Comparison of ENCODE assay signal across 9 cellular contexts in the genomic region with DNA sequence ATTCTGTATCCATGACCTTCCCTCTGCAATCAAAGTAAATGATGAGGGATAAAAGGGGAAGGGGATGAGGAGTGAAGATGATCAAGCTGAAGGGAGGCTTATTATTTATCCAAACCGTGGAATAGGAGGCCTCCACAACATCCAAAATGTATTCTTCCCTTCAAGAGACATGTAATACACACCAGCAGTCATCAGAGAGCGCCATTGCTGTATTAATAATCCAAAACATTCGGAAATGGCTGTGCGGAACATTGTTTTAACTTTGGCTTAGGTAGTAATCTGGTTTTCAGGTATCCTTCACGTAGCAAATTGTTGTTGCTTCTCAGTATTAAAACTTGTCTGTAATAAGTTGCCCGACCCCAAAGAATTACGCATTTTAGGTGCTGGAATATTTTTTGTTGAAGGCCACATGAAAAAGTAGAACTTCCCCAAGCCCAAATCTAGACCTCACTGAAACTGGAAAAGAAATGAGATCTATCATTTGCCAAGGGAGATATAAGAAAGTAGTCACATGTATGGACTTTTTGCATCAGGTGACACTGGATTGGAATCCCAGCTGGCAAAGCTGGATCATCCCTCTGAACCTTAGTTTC. TPM values are rescaled to one million over a fixed set of nuclear protein-coding genes. Genes with fewer than 3 reads are reported as not detected.
A peak's percentile ranks its signal among the peaks of the same experiment; 100 is the strongest.
DNase-seq lines count a peak whose midpoint lies in the region; ATAC-seq, FAIRE-seq and TF ChIP-seq lines count a peak whose summit lies in the region.
"Had no signal": no experiment of that assay in that cellular context is flagged by ENCODE, and none has a peak within 500 bp of the region (broad histone marks: within the 10 kb centered on the region; RNA-seq: fewer than 3 reads in every experiment).

No MANE protein-coding gene starts in this region.

- peak; percentile 82 for FAIRE-seq in K562 (lab: Jason Lieb, UNC)
- FAIRE-seq: G401.6 had no signal

- TF ChIP-seq RAD21 in K562 (CRISPR knock-in tag; conservative IDR thresholded peaks at IDR 0.05 in 1 of 2, IDR thresholded peaks at IDR 0.05 in 1 of 2), result peak; percentile 97 to 98

- CTCF ChIA-PET in K562 (lab: Yijun Ruan, JAX; ENCODE audit: low intra/inter-chr PET ratio), result interaction anchor here (1.1 to 6.3 kb wide), 5 partner anchors 307 to 695 kb away, joined by 4 to 66 read pairs (median 10); no protein-coding TSS in a partner anchor

- peak overlapping the region; percentile 53 for H2AFZ ChIP-seq in K562 (ENCODE audit: low read depth, low read length)

- intact Hi-C loops in K562 (cut with micrococcal nuclease), result loop anchor here (1.0 to 5.0 kb wide), 4 partner anchors 266 to 698 kb away; no protein-coding TSS in a partner anchor

- no TSS peak for BruUV-seq in K562 (replicated peaks; lab: Mats Ljungman, UMichigan)

- 0 out of 2 replicates have a peak, but pooled peaks cover 9% of the 10 kb centered on the region for H4K20me1 ChIP-seq in K562 (replicated peaks; ENCODE audit: control insufficient read depth, insufficient read depth, low read length)

- H3K36me3 ChIP-seq in SJCRH30 (no peaks in the 10 kb centered on the region), K562 (ENCODE audit: control insufficient read depth, insufficient read depth, low read length) (peaks cover 14% of the 10 kb centered on the region; the same call in 2 of the 3 replicates)

- H3K4me1 ChIP-seq in SJCRH30 (peaks cover 13% of the 10 kb centered on the region), K562 (replicated peaks in 1 of 2; ENCODE audit: control insufficient read depth in 2 of 2, insufficient read depth in 2 of 2, low read length in 2 of 2) (peaks cover 4 to 9% of the 10 kb centered on the region in 2 experiments; a peak in 3 of 5 replicates)

- H3K27ac ChIP-seq in SJCRH30, result no peak overlapping the region
- no peak overlapping the region for H3K27ac ChIP-seq in K562 (ENCODE audit: extremely low read depth, low read depth, low read length)

- H3K9me3 ChIP-seq in SJCRH30 (replicated peaks) (no peaks in the 10 kb centered on the region), K562 (replicated peaks; ENCODE audit: control insufficient read depth, insufficient read depth, low read depth, low read length) (no peaks in the 10 kb centered on the region)

- in situ Hi-C loops in K562 (cut with MboI), result loop anchor here (5.0 to 10.0 kb wide), 2 partner anchors 348 to 696 kb away; no protein-coding TSS in a partner anchor

- no peak for TF ChIP-seq POLR2A in K562 (conservative IDR thresholded peaks at IDR 0.05)

- DNase-seq in SIG-M5 treated with dmso at 0.1 percent for 504 hours (lab: John Stamatoyannopoulos, UW; ENCODE audit: unreplicated experiment) (peak; percentile 66), SIG-M5 (lab: John Stamatoyannopoulos, UW) (no peak), SJCRH30 (peak; percentile 42 to 78), K562 (ENCODE audit: extremely low read depth in 1 of 4, low spot score in 3 of 4) (peak; percentile 35 to 73 (median 56)), kidney glomerular epithelial cell (lab: John Stamatoyannopoulos, UW) (peak; percentile 59)
- peak; percentile 42 for DNase-seq in stimulated activated CD8-positive, alpha-beta memory T cell treated with anti-CD3 and anti-CD28 coated beads, Interleukin-4, amount 100 ng/mL, for 48 hours

- POLR2A ChIA-PET in K562 (lab: Yijun Ruan, JAX), result no interaction called here

- no peak overlapping the region for H3K4me3 ChIP-seq in SJCRH30
- no peak overlapping the region for H3K4me3 ChIP-seq in K562

- peaks cover 23% of the 10 kb centered on the region for H3K79me2 ChIP-seq in K562 (ENCODE audit: control insufficient read depth, insufficient read depth, low read length)

- H3K9ac ChIP-seq in K562 (ENCODE audit: insufficient read depth in 1 of 2, low read depth in 2 of 2, low read length in 2 of 2), result no peak overlapping the region

- ATAC-seq in K562 (no peak), GM18517 (IDR thresholded peaks at IDR 0.05; ENCODE audit: unreplicated experiment) (no peak)

- TF ChIP-seq EP300 in K562 (IDR thresholded peaks at IDR 0.05; ENCODE audit: low read length), result no peak

- H3K27me3 ChIP-seq in SJCRH30 (no peaks in the 10 kb centered on the region), K562 (ENCODE audit: control insufficient read depth in 2 of 2, insufficient read depth in 2 of 2, low read length in 2 of 2) (no peaks in the 10 kb centered on the region)

- TF ChIP-seq CTCF in LNCAP (IDR thresholded peaks at IDR 0.05) (peak; percentile 80), K562 (IDR thresholded peaks at IDR 0.05 in 2 of 3, conservative IDR thresholded peaks at IDR 0.05 in 1 of 3; ENCODE audit: insufficient read depth in 2 of 3, low read depth in 1 of 3, low read length in 3 of 3) (peak; percentile 71 to 88 (median 85))

- 7% methylated on average over 7 of the region's 7 CpGs for WGBS in K562 (ENCODE audit: insufficient coverage, low coverage, missing lambda C conversion rate)

- H3K9me1 ChIP-seq in K562 (ENCODE audit: control insufficient read depth, insufficient read depth, low read length), result no peaks in the 10 kb centered on the region

- no peak overlapping the region for H3K4me2 ChIP-seq in K562 (ENCODE audit: insufficient read depth, low read length)

TF ChIP-seq in K562, 482 proteins besides CTCF, POLR2A, EP300 and RAD21 (continues in another document):
- TF ChIP-seq CC2D1A (IDR thresholded peaks at IDR 0.05) (peak; percentile 70), SMC3 (conservative IDR thresholded peaks at IDR 0.05; ENCODE audit: insufficient read depth, low read depth, low read length) (peak; percentile 87), SOX6 (IDR thresholded peaks at IDR 0.05) (peak; percentile 22; the same call in 1 of the 2 replicates), ARID2 (IDR thresholded peaks at IDR 0.05) (peak; percentile 78), TRIM28 (IDR thresholded peaks at IDR 0.05) (no peak), CTBP1 (IDR thresholded peaks at IDR 0.05; ENCODE audit: borderline replicate concordance) (0 out of 2 replicates have a peak, but pooled peaks have one; percentile 27), NFXL1 (CRISPR knock-in tag; IDR thresholded peaks at IDR 0.05) (no peak), AFF1 (IDR thresholded peaks at IDR 0.05; ENCODE audit: low read depth in 1 of 2, partially characterized antibody in 2 of 2) (peak in 1 of 2 experiments; percentile 39), ZKSCAN3 (CRISPR knock-in tag; IDR thresholded peaks at IDR 0.05) (no peak), TAF1 (IDR thresholded peaks at IDR 0.05; ENCODE audit: control insufficient read depth, extremely low read depth, insufficient read depth, low read length, severe bottlenecking) (no peak), NBN (IDR thresholded peaks at IDR 0.05; ENCODE audit: low read depth) (peak; percentile 27; the same call in 1 of the 2 replicates)

RNA-seq across cellular contexts. Expression of gene BOD1, which starts 2.6 kb away (rescaled TPM):
- 104 and 105 TPM in 2 replicates for total RNA-seq in SJCRH30 (2014; rRNA removed; shearing (Covaris generic))
- 16.7 and 29.4 TPM in 2 replicates for total RNA-seq in K562 (2011; cell fraction: chromatin; rRNA removed; ENCODE audit: low replicate concordance)
- 12.8 and 14.3 TPM in 2 replicates for total RNA-seq in K562 (2011; cell fraction: nucleolus; rRNA removed)
- 20.2 and 24.8 TPM in 2 replicates for total RNA-seq in K562 (2011; cell fraction: nucleoplasm; rRNA removed)
- 19.3 and 20.3 TPM in 2 replicates for total RNA-seq in K562 (2014; rRNA removed)
- total RNA-seq in K562 (2014; rRNA removed; fragmentation: Illumina TruSeq; extraction: Trizol), result 20.2 and 22.6 TPM in 2 replicates
- total RNA-seq in K562 (2015; rRNA removed; fragmentation: Illumina TruSeq; extraction: Trizol), result 31.1 and 31.5 TPM in 2 replicates
- 17.9 and 22.0 TPM in 2 replicates for total RNA-seq in K562 (2021)
- 31.6 and 35.6 TPM in 2 replicates for polyA plus RNA-seq in K562 (2011; rRNA removed)
- polyA plus RNA-seq in K562 (2011; cell fraction: cytosol; rRNA removed), result 12.4 and 22.2 TPM in 2 replicates
- polyA plus RNA-seq in K562 (2011; cell fraction: nucleus; rRNA removed), result 56.7 and 79.6 TPM in 2 replicates
- 18.4 and 19.0 TPM in 2 replicates for polyA plus RNA-seq in K562 (2012)
- 22.0 and 24.6 TPM in 2 replicates for polyA plus RNA-seq in K562 (2014; fragmentation: Illumina TruSeq; extraction: Trizol)
- polyA plus RNA-seq in K562 (2014; fragmentation: Nextera tagmentation; extraction: Ambion mirVana), result 10 to 100 TPM; 10.1 to 10.8 TPM
- polyA plus RNA-seq in K562 (2014; rRNA removed), result 23.8 and 26.7 TPM in 2 replicates
- 29.3 and 39.7 TPM in 2 replicates for polyA minus RNA-seq in K562 (2011; rRNA and poly(A)+ RNA removed)
- polyA minus RNA-seq in K562 (2011; cell fraction: cytosol; rRNA and poly(A)+ RNA removed), result 8.3 and 10.8 TPM in 2 replicates
- polyA minus RNA-seq in K562 (2011; cell fraction: nucleus; rRNA and poly(A)+ RNA removed), result 14.5 and 37.8 TPM in 2 replicates
